Comparison of ENCODE assay signal across 23 cellular contexts in the genomic region with DNA sequence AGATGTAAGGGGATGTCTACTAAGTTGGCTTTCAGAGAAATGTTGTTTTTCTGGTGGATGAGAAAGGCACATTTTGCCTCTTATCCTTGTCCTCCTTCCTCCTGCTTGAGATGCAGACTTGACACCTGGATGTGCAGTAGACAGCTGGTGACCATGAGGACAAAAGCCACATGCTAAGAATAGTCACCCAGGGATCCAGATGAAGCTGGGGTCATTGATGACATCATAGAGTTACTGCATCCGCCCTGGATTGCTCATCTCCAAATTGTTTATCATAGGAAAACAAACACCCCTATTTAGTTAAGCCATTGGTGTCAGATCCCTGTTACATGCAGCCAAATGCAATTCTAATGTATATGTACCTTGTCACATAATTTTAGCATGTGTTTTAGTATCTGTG. TPM values are rescaled to one million over a fixed set of nuclear protein-coding genes. Genes with fewer than 3 reads are reported as not detected.
DNase-seq lines count a peak whose midpoint lies in the region; ATAC-seq and TF ChIP-seq lines count a peak whose summit lies in the region.
"Had no signal": no experiment of that assay in that cellular context is flagged by ENCODE, and none has a peak within 500 bp of the region (broad histone marks: within the 10 kb centered on the region; RNA-seq: fewer than 3 reads in every experiment).

No MANE protein-coding gene starts in this region.

- no peaks in the 10 kb centered on the region for H3K27me3 ChIP-seq in tibial artery
- H3K27me3 ChIP-seq: suprapubic skin had no signal

- DNase-seq in EL (peak; percentile 47), NCI-H146 treated with DMSO at 0.1 percent for 48 hours (lab: John Stamatoyannopoulos, UW; ENCODE audit: unreplicated experiment) (peak; percentile 47), fibroblast of villous mesenchyme (ENCODE audit: low read depth) (peak; percentile 40), tibial artery (no peak), DMS153 treated with DMSO at 0.1 percent for 48 hours (lab: John Stamatoyannopoulos, UW; ENCODE audit: unreplicated experiment) (no peak), Kasumi-1 (lab: John Stamatoyannopoulos, UW) (no peak)
- DNase-seq: activated CD4-positive, alpha-beta memory T cell treated with anti-CD3 and anti-CD28 coated beads, Interleukin-2, amount 10 ng/mL, durations not matched to agents 7 days and 5 days; CD4-positive, alpha-beta T cell; foreskin melanocyte; NCI-H1105 treated with DMSO at 0.1 percent for 48 hours; NCI-H2107; NCI-H510A treated with DMSO at 0.1 percent for 48 hours; nephron progenitor cell; NK-92 treated with Interleukin-12 subunit alpha and Interleukin-12 subunit beta, amount 100 ng/mL, for 24 hours; right cardiac atrium; SIG-M5; stimulated activated CD4-positive, alpha-beta T cell treated with anti-CD3 and anti-CD28 coated beads, Interleukin-12 subunit alpha, Interleukin-12 subunit beta, amount 100 ng/mL, for 4 hours; stimulated activated CD4-positive, alpha-beta T cell treated with anti-CD3 and anti-CD28 coated beads, Interleukin-4, amount 100 ng/mL, for 24 hours; stimulated activated naive B cell treated with anti-CD40 and anti-IgM and Interleukin-4, amounts not matched to agents 10 μg/mL and 1 μg/mL and 100 μg/mL, for 72 hours had no signal

- H3K4me1 ChIP-seq in tibial artery: peaks cover 0 to 31% (median 16%) of the 10 kb centered on the region in 4 donors

- H3K27ac ChIP-seq in tibial artery: peak overlapping the region; percentile 18 to 25
- H3K27ac ChIP-seq: epithelial cell of prostate, parathyroid adenoma, suprapubic skin had no signal

- no peaks in the 10 kb centered on the region for H3K36me3 ChIP-seq in tibial artery
- H3K36me3 ChIP-seq: suprapubic skin had no signal

- no peak for ATAC-seq in HG02588 (IDR thresholded peaks at IDR 0.05; ENCODE audit: unreplicated experiment)
- ATAC-seq: right cardiac atrium; stimulated activated naive B cell treated with anti-CD40 and anti-IgM and Interleukin-4, amounts not matched to agents 10 μg/mL and 1 μg/mL and 100 μg/mL, for 72 hours had no signal

- H3K9me3 ChIP-seq in tibial artery: no peaks in the 10 kb centered on the region
- H3K9me3 ChIP-seq: suprapubic skin had no signal

- TF ChIP-seq CTCF in fibroblast of villous mesenchyme (IDR thresholded peaks at IDR 0.05; ENCODE audit: insufficient read depth, low read depth, low read length) (no peak), tibial artery (IDR thresholded peaks at IDR 0.05) (no peak)

- intact Hi-C loops in tibial artery (cut with DNase I; ENCODE audit: low total_unique reads): no loop called here

- H3K4me3 ChIP-seq in fibroblast of villous mesenchyme (ENCODE audit: low read depth, low read length) (no peak overlapping the region), tibial artery (no peak overlapping the region)
- H3K4me3 ChIP-seq: suprapubic skin had no signal

RNA-seq across cellular contexts. Expression of gene SLC1A4, which starts 16.3 kb away (rescaled TPM):
- total RNA-seq in fibroblast of villous mesenchyme: 7.8 and 11.3 TPM in 2 replicates

Comparison
In these comparisons a context has a peak if more than half of its experiments do, and no peak if none do; other contexts are left out.
1. DNase-seq: peak in EL (single experiment), NCI-H146 treated with DMSO at 0.1 percent for 48 hours (single experiment) and fibroblast of villous mesenchyme (single experiment); none in tibial artery (0 of 2), DMS153 treated with DMSO at 0.1 percent for 48 hours (single experiment) and Kasumi-1 (0 of 2).